Comparison of ENCODE assay signal across 1 cellular context in the genomic region with DNA sequence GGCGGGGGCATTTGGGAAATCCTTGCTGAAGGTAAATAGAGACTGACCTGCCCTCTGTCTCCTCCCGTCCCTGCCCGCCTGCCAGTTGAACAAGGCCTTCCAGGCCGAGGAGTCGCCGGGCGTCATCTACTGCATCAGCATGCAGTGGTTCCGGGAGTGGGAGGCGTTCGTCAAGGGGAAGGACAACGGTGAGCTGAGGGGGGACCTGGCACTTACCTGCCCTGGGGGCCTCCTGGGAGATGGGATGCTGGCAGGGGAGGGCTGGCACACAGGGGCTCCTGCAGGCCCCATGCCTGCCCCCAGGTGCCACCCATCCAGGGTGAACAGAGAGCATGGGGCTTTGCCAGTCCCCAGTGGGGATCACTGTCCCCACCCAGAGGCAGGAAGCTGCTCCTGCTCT.
TF ChIP-seq lines count a peak whose summit lies in the region.

No MANE protein-coding gene starts in this region.

TF ChIP-seq in HEK293, 187 proteins besides CTCF, POLR2A, EP300 and RAD21 (continued from another document):
- TF ChIP-seq ZNF654 (tag by site-specific recombination; IDR thresholded peaks at IDR 0.05; ENCODE audit: low read depth): no peak
TF ChIP-seq in HEK293: peak in this region for 1.
